In genomic region chr14:35826952-35827416, GRCh38 we compare ENCODE assay signal across 8 cellular contexts. TPM values are rescaled to one million over a fixed set of nuclear protein-coding genes. Genes with fewer than 3 reads are reported as not detected.
DNase-seq lines count a peak whose midpoint lies in the region; ATAC-seq and TF ChIP-seq lines count a peak whose summit lies in the region.

No MANE protein-coding gene starts in this region.

- TF ChIP-seq EP300 in sigmoid colon (IDR thresholded peaks at IDR 0.05) = no peak

- no peak for TF ChIP-seq CTCF in RWPE1 (conservative IDR thresholded peaks at IDR 0.05; ENCODE audit: low read depth)
- peak in 1 of 4 experiments; percentile 14 for TF ChIP-seq CTCF in sigmoid colon (IDR thresholded peaks at IDR 0.05)

- DNase-seq in RWPE1 (ENCODE audit: low spot score) (no peak), fibroblast of peridontal ligament (ENCODE audit: extremely low read depth) (peak; percentile 38), sigmoid colon (no peak), T-helper 9 cell (no peak), SW480 (ENCODE audit: low spot score) (no peak)
- DNase-seq in activated CD4-positive, alpha-beta T cell treated with anti-CD3 and anti-CD28 coated beads, Interleukin-2, amount 50 U/mL, for 1 hour = no peak

- ATAC-seq in GM18502 (IDR thresholded peaks at IDR 0.05; ENCODE audit: poor library complexity, unreplicated experiment) (peak; percentile 9), GM19455 (IDR thresholded peaks at IDR 0.05; ENCODE audit: unreplicated experiment) (no peak)

- H3K27ac ChIP-seq in RWPE1 = peak overlapping the region; percentile 98
- peak overlapping the region; percentile 95 to 99 (median 98) for H3K27ac ChIP-seq in sigmoid colon

- H3K27me3 ChIP-seq in sigmoid colon = no peaks in the 10 kb centered on the region

- WGBS in sigmoid colon, 2 donors = 3 to 4% methylated on average over 11 of the region's 11 CpGs

- POLR2A ChIA-PET in RWPE1 (lab: Yijun Ruan, JAX; ENCODE audit: low non-redundant PET) = no interaction called here

- H3K4me1 ChIP-seq in sigmoid colon = peaks cover 0 to 13% (median 8%) of the 10 kb centered on the region in 4 donors

- no peaks in the 10 kb centered on the region for H3K9me3 ChIP-seq in sigmoid colon

- peak overlapping the region; percentile 65 to 94 (median 88) for H3K4me3 ChIP-seq in sigmoid colon

- no peak for TF ChIP-seq POLR2A in sigmoid colon (IDR thresholded peaks at IDR 0.05)

- CTCF ChIA-PET in RWPE1 (lab: Yijun Ruan, JAX) = interaction anchor here (1.3 kb wide), 1 partner anchor 9 kb away, joined by 3 read pairs; no protein-coding TSS in a partner anchor

- H3K36me3 ChIP-seq in sigmoid colon = peaks cover 0 to 7% (median 3%) of the 10 kb centered on the region in 4 donors

- intact Hi-C loops in sigmoid colon (cut with DNase I) = loop anchor here (2.0 to 10.0 kb wide), 3 partner anchors 16 to 782 kb away; partner anchors contain the start of genes FAM177A1 and NFKBIA

RNA-seq across cellular contexts. Expression of gene BRMS1L, which starts 0.8 kb away (rescaled TPM):
- total RNA-seq in sigmoid colon = 10 to 100 TPM in 2 of 4 donors, 1 to 10 TPM in 2; 5.8 to 10.5 (median 9.7) TPM
- 1 to 10 TPM; 4.2 to 4.6 (median 4.4) TPM for polyA plus RNA-seq in sigmoid colon

RNA-seq across cellular contexts. Expression of gene RALGAPA1, which starts 17.9 kb away (rescaled TPM):
- total RNA-seq in sigmoid colon = 10 to 100 TPM; 58.6 to 89.9 (median 75.1) TPM
- 10 to 100 TPM; 10.2 to 15.8 (median 12.6) TPM for polyA plus RNA-seq in sigmoid colon
